13 cellular contexts compared by ENCODE assay signal in the genomic region with DNA sequence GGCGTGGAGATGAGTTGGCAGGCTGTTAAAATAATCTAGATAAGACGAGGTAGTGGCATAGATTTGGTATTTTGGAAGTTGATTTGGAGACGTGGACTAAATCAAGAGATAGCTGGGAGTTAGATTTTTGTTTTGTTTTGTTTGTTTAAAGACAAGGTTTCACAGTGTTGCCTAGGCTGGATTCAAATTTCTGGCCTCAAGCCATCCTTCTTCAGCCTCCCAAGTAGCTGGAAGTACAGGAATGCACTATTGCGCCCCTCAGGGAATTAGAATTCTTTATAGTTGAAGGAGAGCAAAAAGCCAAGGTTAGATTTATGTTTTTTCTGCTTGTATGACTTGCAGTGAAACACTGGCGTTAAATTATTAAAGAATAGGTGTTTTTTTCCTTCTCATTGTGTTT. TPM values are rescaled to one million over a fixed set of nuclear protein-coding genes. Genes with fewer than 3 reads are reported as not detected.
DNase-seq lines count a peak whose midpoint lies in the region; ATAC-seq and TF ChIP-seq lines count a peak whose summit lies in the region.
"Had no signal": no experiment of that assay in that cellular context is flagged by ENCODE, and none has a peak within 500 bp of the region (broad histone marks: within the 10 kb centered on the region; RNA-seq: fewer than 3 reads in every experiment).

No MANE protein-coding gene starts in this region.

- peaks cover 37% of the 10 kb centered on the region for H3K9me3 ChIP-seq in endodermal cell (ENCODE audit: control insufficient read depth, low read length)

- ATAC-seq in omental fat pad (ENCODE audit: low FRiP score), result peak; percentile 62
- no peak for ATAC-seq in GM21390 (IDR thresholded peaks at IDR 0.05; ENCODE audit: unreplicated experiment)

- intact Hi-C loops in activated CD4-positive, alpha-beta T cell treated with anti-CD3 and anti-CD28 coated beads, Interleukin-2, amount 10 ng/mL, durations not matched to agents 24 days and 14 days (cut with micrococcal nuclease), result loop anchor here (5.0 kb wide), 1 partner anchor 42 kb away; a partner anchor contains a TSS

- no peak overlapping the region for H3K4me3 Mint-ChIP-seq in endodermal cell
- no peak overlapping the region for H3K4me3 Mint-ChIP-seq in activated CD4-positive, alpha-beta T cell treated with anti-CD3 and anti-CD28 coated beads, Interleukin-2, amount 10 ng/mL, durations not matched to agents 24 days and 14 days

- peaks cover 89% of the 10 kb centered on the region for H3K36me3 Mint-ChIP-seq in endodermal cell (ENCODE audit: low read depth)
- H3K36me3 Mint-ChIP-seq in activated CD4-positive, alpha-beta T cell treated with anti-CD3 and anti-CD28 coated beads, Interleukin-2, amount 10 ng/mL, durations not matched to agents 24 days and 14 days (ENCODE audit: low read depth), result peaks cover 67% of the 10 kb centered on the region

- no peaks in the 10 kb centered on the region for H3K4me1 Mint-ChIP-seq in endodermal cell
- no peaks in the 10 kb centered on the region for H3K4me1 Mint-ChIP-seq in activated CD4-positive, alpha-beta T cell treated with anti-CD3 and anti-CD28 coated beads, Interleukin-2, amount 10 ng/mL, durations not matched to agents 24 days and 14 days

- no peaks in the 10 kb centered on the region for H3K27me3 ChIP-seq in endodermal cell (ENCODE audit: control insufficient read depth, insufficient read depth, low read length, poor library complexity, severe bottlenecking)

- H3K36me3 ChIP-seq in endodermal cell (ENCODE audit: control insufficient read depth, insufficient read depth, low read length), result peaks cover 78% of the 10 kb centered on the region

- H3K27me3 Mint-ChIP-seq in endodermal cell (ENCODE audit: insufficient read depth), result no peaks in the 10 kb centered on the region
- no peaks in the 10 kb centered on the region for H3K27me3 Mint-ChIP-seq in activated CD4-positive, alpha-beta T cell treated with anti-CD3 and anti-CD28 coated beads, Interleukin-2, amount 10 ng/mL, durations not matched to agents 24 days and 14 days

- TF ChIP-seq CTCF in AG09309 (IDR thresholded peaks at IDR 0.05; ENCODE audit: control insufficient read depth, insufficient read depth, low read depth, low read length, missing control alignments), result no peak
- TF ChIP-seq CTCF in choroid plexus epithelial cell (conservative IDR thresholded peaks at IDR 0.05; ENCODE audit: low read depth, low read length), result no peak
- TF ChIP-seq CTCF in omental fat pad (IDR thresholded peaks at IDR 0.05), result no peak
- TF ChIP-seq CTCF in endodermal cell (conservative IDR thresholded peaks at IDR 0.05), result no peak

- DNase-seq in AG09309 (ENCODE audit: low read depth), result peak; percentile 32
- DNase-seq in LHCN-M2 (ENCODE audit: low read depth), result peak; percentile 58
- peak; percentile 97 for DNase-seq in choroid plexus epithelial cell (ENCODE audit: low read depth)
- DNase-seq in omental fat pad (ENCODE audit: low spot score), result no peak
- DNase-seq in endodermal cell, result no peak
- no peak for DNase-seq in ureter (ENCODE audit: low spot score)
- no peak for DNase-seq in activated CD4-positive, alpha-beta T cell treated with anti-CD3 and anti-CD28 coated beads, Interleukin-2, amount 10 ng/mL, durations not matched to agents 24 days and 14 days
- DNase-seq: erythroblast, GF-D8, NCI-H1105 treated with DMSO at 0.1 percent for 48 hours, NCI-H524 treated with DMSO at 0.1 percent for 48 hours, posterior cingulate gyrus had no signal

- no peak overlapping the region for H3K27ac Mint-ChIP-seq in endodermal cell
- no peak overlapping the region for H3K27ac Mint-ChIP-seq in activated CD4-positive, alpha-beta T cell treated with anti-CD3 and anti-CD28 coated beads, Interleukin-2, amount 10 ng/mL, durations not matched to agents 24 days and 14 days

- no peak overlapping the region for H3K27ac ChIP-seq in endodermal cell (ENCODE audit: low read depth, low read length)

- H3K4me3 ChIP-seq in AG09309 (ENCODE audit: control insufficient read depth, low read depth, low read length) (no peak overlapping the region), choroid plexus epithelial cell (ENCODE audit: low read depth, low read length) (no peak overlapping the region), endodermal cell (ENCODE audit: low read length) (no peak overlapping the region)

- no peak overlapping the region for H3K9ac ChIP-seq in endodermal cell (ENCODE audit: extremely low read depth, low read length, poor library complexity, severe bottlenecking)

- 95 to 100% methylated on average over 4 to 5 of the region's 5 CpGs for WGBS in endodermal cell (ENCODE audit: insufficient coverage in 1 of 2, insufficient read length in 1 of 2), 2 experiments

- no peaks in the 10 kb centered on the region for H3K4me1 ChIP-seq in endodermal cell (ENCODE audit: control insufficient read depth, insufficient read depth, low read length)

- H3K9me3 Mint-ChIP-seq in endodermal cell, result peaks cover 25% of the 10 kb centered on the region
- H3K9me3 Mint-ChIP-seq in activated CD4-positive, alpha-beta T cell treated with anti-CD3 and anti-CD28 coated beads, Interleukin-2, amount 10 ng/mL, durations not matched to agents 24 days and 14 days, result no peaks in the 10 kb centered on the region

RNA-seq across cellular contexts. Expression of a gene that starts 22.3 kb away (rescaled TPM):
- total RNA-seq in LHCN-M2 (2014; rRNA removed), result 56.7 and 59.2 TPM in 2 replicates
- polyA plus RNA-seq in LHCN-M2 (2012), result 197 TPM
- total RNA-seq in omental fat pad, result 10 to 100 TPM; 26.3 to 53.7 (median 42.5) TPM
- 100 to 1,000 TPM; 273 to 498 TPM for total RNA-seq in endodermal cell
- polyA plus RNA-seq in endodermal cell (2013, experiment 1 of 2), result 278 TPM
- polyA plus RNA-seq in endodermal cell (2013, experiment 2 of 2), result 267 TPM
- 131 TPM for total RNA-seq in ureter
- total RNA-seq in activated CD4-positive, alpha-beta T cell treated with anti-CD3 and anti-CD28 coated beads, Interleukin-2, amount 10 ng/mL, durations not matched to agents 24 days and 14 days, result 292 and 302 TPM in 2 replicates

RNA-seq across cellular contexts. Expression of a gene that starts 43.7 kb away (rescaled TPM):
- total RNA-seq in LHCN-M2 (2014; rRNA removed) (8.2 and 10.5 TPM in 2 replicates), omental fat pad (10 to 100 TPM; 24.9 to 32.3 (median 27.7) TPM), endodermal cell (10 to 100 TPM; 27.8 to 50.4 TPM), ureter (34.3 TPM)
- polyA plus RNA-seq in LHCN-M2 (2012), result 2.1 TPM
- 8.7 TPM for polyA plus RNA-seq in endodermal cell (2013, experiment 1 of 2)
- polyA plus RNA-seq in endodermal cell (2013, experiment 2 of 2), result 9.0 TPM
- 19.1 and 21.1 TPM in 2 replicates for total RNA-seq in activated CD4-positive, alpha-beta T cell treated with anti-CD3 and anti-CD28 coated beads, Interleukin-2, amount 10 ng/mL, durations not matched to agents 24 days and 14 days

RNA-seq across cellular contexts. Expression of a gene that starts 43.7 kb away (rescaled TPM):
- 60.5 and 68.9 TPM in 2 replicates for total RNA-seq in LHCN-M2 (2014; rRNA removed)
- polyA plus RNA-seq in LHCN-M2 (2012), result 20.5 TPM
- total RNA-seq in omental fat pad, result 100 to 1,000 TPM in 3 of 4 donors, 10 to 100 TPM in 1; 97.6 to 140 (median 108) TPM
- 100 to 1,000 TPM in 1 of 2 donors, 10 to 100 TPM in 1; 83.9 to 119 TPM for total RNA-seq in endodermal cell
- 76.8 TPM for polyA plus RNA-seq in endodermal cell (2013, experiment 1 of 2)
- 75.4 TPM for polyA plus RNA-seq in endodermal cell (2013, experiment 2 of 2)
- total RNA-seq in ureter, result 71.8 TPM
- total RNA-seq in activated CD4-positive, alpha-beta T cell treated with anti-CD3 and anti-CD28 coated beads, Interleukin-2, amount 10 ng/mL, durations not matched to agents 24 days and 14 days, result 82.1 and 83.9 TPM in 2 replicates

Comparison
In these comparisons a context has a peak if more than half of its experiments do, and no peak if none do; other contexts are left out.
1. DNase-seq: peak in AG09309 (single experiment), LHCN-M2 (single experiment) and choroid plexus epithelial cell (single experiment); none in omental fat pad (single experiment), endodermal cell (single experiment), ureter (single experiment) and activated CD4-positive, alpha-beta T cell treated with anti-CD3 and anti-CD28 coated beads, Interleukin-2, amount 10 ng/mL, durations not matched to agents 24 days and 14 days (single experiment).